ENCODE assay signal across 1 cellular context in the genomic region with DNA sequence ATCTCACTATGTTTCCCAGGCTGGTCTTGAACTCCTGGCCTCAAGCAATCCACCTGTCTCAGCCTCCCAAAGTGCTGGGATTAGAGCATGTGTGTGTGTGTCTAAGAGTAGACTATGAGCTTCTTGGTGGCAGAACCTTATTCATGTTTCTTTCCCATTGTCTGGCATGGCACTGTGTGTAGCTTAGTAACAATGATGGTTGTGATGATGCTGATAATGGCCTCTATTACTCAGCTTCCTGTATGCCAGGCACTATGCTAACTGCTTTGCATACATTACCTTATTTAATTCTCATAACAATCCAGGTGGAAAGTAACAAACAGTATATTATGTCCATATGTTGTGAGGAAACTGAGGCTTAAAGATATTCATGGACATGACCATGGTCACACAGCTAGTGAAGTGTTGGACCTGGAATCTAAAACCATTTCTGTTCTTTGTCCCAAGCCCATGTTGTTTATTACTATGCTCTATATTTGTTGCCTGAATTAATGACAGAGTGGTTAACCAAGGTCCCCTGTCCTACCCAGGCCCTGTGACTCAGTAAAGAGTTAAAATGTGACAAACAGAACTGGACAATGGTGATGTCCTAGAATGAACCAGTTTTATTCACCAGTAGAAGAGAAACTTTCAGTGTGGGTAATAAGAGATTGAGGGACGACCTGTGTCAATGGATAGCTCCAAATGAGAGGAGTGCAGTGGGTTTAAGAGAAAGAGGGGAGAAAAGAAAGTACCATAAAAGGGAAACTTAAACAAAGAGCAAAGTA.
TF ChIP-seq lines count a peak whose summit lies in the region.

No MANE protein-coding gene starts in this region.

TF ChIP-seq in IMR-90, 13 proteins besides CTCF, POLR2A, EP300 and RAD21 (continued from another document):
- TF ChIP-seq MAZ (IDR thresholded peaks at IDR 0.05; ENCODE audit: borderline replicate concordance, low read depth, low read length), result no peak
- TF ChIP-seq NFE2L2 (IDR thresholded peaks at IDR 0.05; ENCODE audit: low read depth, low read length), result no peak
- no peak for TF ChIP-seq MAFK (IDR thresholded peaks at IDR 0.05; ENCODE audit: low read depth, low read length)
- no peak for TF ChIP-seq SMC3 (IDR thresholded peaks at IDR 0.05; ENCODE audit: low read depth, low read length)
- TF ChIP-seq, protein P1, sequence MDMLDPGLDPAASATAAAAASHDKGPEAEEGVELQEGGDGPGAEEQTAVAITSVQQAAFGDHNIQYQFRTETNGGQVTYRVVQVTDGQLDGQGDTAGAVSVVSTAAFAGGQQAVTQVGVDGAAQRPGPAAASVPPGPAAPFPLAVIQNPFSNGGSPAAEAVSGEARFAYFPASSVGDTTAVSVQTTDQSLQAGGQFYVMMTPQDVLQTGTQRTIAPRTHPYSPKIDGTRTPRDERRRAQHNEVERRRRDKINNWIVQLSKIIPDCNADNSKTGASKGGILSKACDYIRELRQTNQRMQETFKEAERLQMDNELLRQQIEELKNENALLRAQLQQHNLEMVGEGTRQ (IDR thresholded peaks at IDR 0.05; ENCODE audit: low read depth, low read length), result no peak
- TF ChIP-seq CEBPB (IDR thresholded peaks at IDR 0.05; ENCODE audit: low read depth, low read length), result no peak
- TF ChIP-seq RCOR1 (IDR thresholded peaks at IDR 0.05; ENCODE audit: insufficient replicate concordance, low read length), result no peak
- no peak for TF ChIP-seq CHD1 (IDR thresholded peaks at IDR 0.05; ENCODE audit: low read depth, low read length)
